Comparison of ENCODE assay signal across 13 cellular contexts in genomic region chr22:19984851-19985811, GRCh38. TPM values are rescaled to one million over a fixed set of nuclear protein-coding genes. Genes with fewer than 3 reads are reported as not detected.
DNase-seq lines count a peak whose midpoint lies in the region; ATAC-seq, FAIRE-seq and TF ChIP-seq lines count a peak whose summit lies in the region.
"Had no signal": no experiment of that assay in that cellular context is flagged by ENCODE, and none has a peak within 500 bp of the region (broad histone marks: within the 10 kb centered on the region; RNA-seq: fewer than 3 reads in every experiment).

No MANE protein-coding gene starts in this region.

- FAIRE-seq in kidney (lab: Jason Lieb, UNC): no peak
- FAIRE-seq: G401.6, GM18507 had no signal

- H3K27me3 ChIP-seq in CD8-positive, alpha-beta T cell (ENCODE audit: insufficient read depth, low read length): no peaks in the 10 kb centered on the region
- H3K27me3 ChIP-seq: foreskin keratinocyte had no signal

- peak in 1 of 7 experiments; percentile 10 for DNase-seq in CD8-positive, alpha-beta T cell
- DNase-seq in WTC11 (ENCODE audit: low spot score): no peak
- peak; percentile 74 for DNase-seq in kidney
- DNase-seq in posterior vena cava (ENCODE audit: low spot score): peak; percentile 61
- no peak for DNase-seq in SKM-1 treated with dmso at 0.1 percent for 144 hours (lab: John Stamatoyannopoulos, UW; ENCODE audit: unreplicated experiment)
- DNase-seq in activated T-cell treated with anti-CD3 and anti-CD28 coated beads, Interleukin-2, amount 50 U/mL, for 48 hours: no peak
- DNase-seq in NCI-H345 (lab: John Stamatoyannopoulos, UW): no peak
- no peak for DNase-seq in stimulated activated CD4-positive, alpha-beta T cell treated with anti-CD3 and anti-CD28 coated beads, Interleukin-15, amount 100 ng/mL, for 24 hours
- DNase-seq: activated CD8-positive, alpha-beta memory T cell treated with anti-CD3 and anti-CD28 coated beads, Interleukin-2, amount 50 U/mL, for 48 hours; NCI-H526 treated with DMSO at 0.1 percent for 48 hours had no signal

- no peak overlapping the region for H3K4me3 ChIP-seq in CD8-positive, alpha-beta T cell (ENCODE audit: low read depth, low read length)
- peak overlapping the region in 1 of 2 donors; percentile 56 for H3K4me3 ChIP-seq in kidney (ENCODE audit: low read length in 2 of 2)

- H3K27ac Mint-ChIP-seq in CD8-positive, alpha-beta T cell: no peak overlapping the region
- no peak overlapping the region for H3K27ac Mint-ChIP-seq in WTC11

- H3K9me3 Mint-ChIP-seq in CD8-positive, alpha-beta T cell: no peaks in the 10 kb centered on the region
- H3K9me3 Mint-ChIP-seq in WTC11: no peaks in the 10 kb centered on the region

- H3K9ac ChIP-seq in kidney (ENCODE audit: low read length in 2 of 2): no peak overlapping the region

- peaks cover 3% of the 10 kb centered on the region for H3K4me1 Mint-ChIP-seq in CD8-positive, alpha-beta T cell (ENCODE audit: low read depth)
- H3K4me1 Mint-ChIP-seq in WTC11: peaks cover 5% of the 10 kb centered on the region; the same call in 1 of the 2 replicates

- ATAC-seq in CD8-positive, alpha-beta T cell: no peak
- ATAC-seq in WTC11: no peak

- H3K27ac ChIP-seq in CD8-positive, alpha-beta T cell (ENCODE audit: low read depth, low read length): no peak overlapping the region
- no peak overlapping the region for H3K27ac ChIP-seq in kidney (ENCODE audit: low read depth in 2 of 2, low read length in 2 of 2)

- H3K36me3 ChIP-seq in CD8-positive, alpha-beta T cell (ENCODE audit: insufficient read depth, low read length): no peaks in the 10 kb centered on the region
- H3K36me3 ChIP-seq in kidney (ENCODE audit: control insufficient read depth in 1 of 2, insufficient read depth in 2 of 2, low read length in 2 of 2): peaks cover 0 to 2% of the 10 kb centered on the region in 2 donors

- POLR2A ChIA-PET in CD8-positive, alpha-beta T cell (lab: Charles Lee): no interaction called here
- POLR2A ChIA-PET in WTC11 (lab: Charles Lee): no interaction called here

- H3K4me1 ChIP-seq in CD8-positive, alpha-beta T cell (ENCODE audit: insufficient read depth, low read length): peaks cover 8% of the 10 kb centered on the region
- H3K4me1 ChIP-seq in kidney (ENCODE audit: control insufficient read depth in 1 of 2, insufficient read depth in 1 of 2, low read depth in 1 of 2, low read length in 2 of 2): peaks cover 0 to 21% of the 10 kb centered on the region in 2 donors

- CTCF ChIA-PET in CD8-positive, alpha-beta T cell (lab: Charles Lee): interaction anchor here (2.6 kb wide), 1 partner anchor 15 kb away, joined by 7 read pairs; no protein-coding TSS in a partner anchor
- CTCF ChIA-PET in WTC11 (lab: Charles Lee): interaction anchor here (1.4 to 1.9 kb wide), 3 partner anchors 15 to 28 kb away, joined by 3 to 8 read pairs (median 8); no protein-coding TSS in a partner anchor

- no peaks in the 10 kb centered on the region for H3K36me3 Mint-ChIP-seq in CD8-positive, alpha-beta T cell
- H3K36me3 Mint-ChIP-seq in WTC11: peaks cover 2% of the 10 kb centered on the region; the same call in 1 of the 2 replicates

- no peaks in the 10 kb centered on the region for H3K27me3 Mint-ChIP-seq in CD8-positive, alpha-beta T cell (ENCODE audit: low read depth)
- no peaks in the 10 kb centered on the region for H3K27me3 Mint-ChIP-seq in WTC11 (ENCODE audit: low read depth)

- no peaks in the 10 kb centered on the region for H3K9me3 ChIP-seq in CD8-positive, alpha-beta T cell (ENCODE audit: low read length)
- H3K9me3 ChIP-seq in kidney (ENCODE audit: control insufficient read depth in 1 of 2, low read length in 2 of 2): no peaks in the 10 kb centered on the region

- peak overlapping the region; percentile 50 for H3K4me3 Mint-ChIP-seq in CD8-positive, alpha-beta T cell
- peak overlapping the region; percentile 30; the same call in 1 of the 2 replicates for H3K4me3 Mint-ChIP-seq in WTC11

- intact Hi-C loops in CD8-positive, alpha-beta T cell (cut with DNase I, micrococcal nuclease): loop anchor here in 1 of 2 experiments (5.0 kb wide), 2 partner anchors 147 to 312 kb away; partner anchors contain the start of gene ZDHHC8
- intact Hi-C loops in kidney (cut with DNase I) (no loop called here), posterior vena cava (cut with DNase I) (no loop called here)

- TF ChIP-seq CTCF in CD8-positive, alpha-beta T cell (IDR thresholded peaks at IDR 0.05): no peak
- TF ChIP-seq CTCF in WTC11 (IDR thresholded peaks at IDR 0.05) (no peak), kidney (IDR thresholded peaks at IDR 0.05; ENCODE audit: borderline replicate concordance, extremely low read depth, insufficient read depth) (no peak)

TF ChIP-seq in WTC11, 78 proteins besides CTCF, POLR2A, EP300 and RAD21:
- no peak for TF ChIP-seq RORB (CRISPR knock-in tag; IDR thresholded peaks at IDR 0.05)
- no peak for TF ChIP-seq SP1 (CRISPR knock-in tag; conservative IDR thresholded peaks at IDR 0.05)
- no peak for TF ChIP-seq MYBL2 (CRISPR knock-in tag; IDR thresholded peaks at IDR 0.05)
- no peak for TF ChIP-seq FOXK1 (CRISPR knock-in tag; IDR thresholded peaks at IDR 0.05)
- TF ChIP-seq RELA (CRISPR knock-in tag; IDR thresholded peaks at IDR 0.05; ENCODE audit: borderline replicate concordance): no peak
- TF ChIP-seq CREM (CRISPR knock-in tag; IDR thresholded peaks at IDR 0.05): no peak
- TF ChIP-seq TEAD1 (CRISPR knock-in tag; IDR thresholded peaks at IDR 0.05): no peak
- TF ChIP-seq NR1H2 (CRISPR knock-in tag; IDR thresholded peaks at IDR 0.05): no peak
- TF ChIP-seq ZBTB43 (CRISPR knock-in tag; IDR thresholded peaks at IDR 0.05): no peak

RNA-seq across cellular contexts. Expression of gene ARVCF, which starts 31.5 kb away (rescaled TPM):
- 1 to 10 TPM; 1.1 to 2.3 TPM for total RNA-seq in CD8-positive, alpha-beta T cell
- total RNA-seq in WTC11 (2021) (58.3 to 65.4 TPM (median 61.3 TPM) in 3 replicates), kidney (21.9 TPM), posterior vena cava (10 to 100 TPM; 20.1 to 21.3 TPM)
- 16.0 TPM for polyA plus RNA-seq in kidney (ENCODE audit: insufficient read depth, low read depth, low replicate concordance)

RNA-seq across cellular contexts. Expression of gene TANGO2, which starts 35.8 kb away (rescaled TPM):
- total RNA-seq in CD8-positive, alpha-beta T cell: 10 to 100 TPM in 1 of 2 experiments, 1 to 10 TPM in 1; 9.2 to 11.4 TPM
- total RNA-seq in WTC11 (2021): 13.2 to 16.8 TPM (median 14.8 TPM) in 3 replicates
- total RNA-seq in kidney: 27.7 TPM
- polyA plus RNA-seq in kidney (ENCODE audit: insufficient read depth, low read depth, low replicate concordance): 37.3 TPM
- 10 to 100 TPM; 28.4 to 31.1 TPM for total RNA-seq in posterior vena cava

RNA-seq across cellular contexts. Expression of gene TXNRD2, which starts 43.5 kb away (rescaled TPM):
- total RNA-seq in CD8-positive, alpha-beta T cell: 10 to 100 TPM; 11.0 to 14.1 TPM
- total RNA-seq in WTC11 (2021): 15.9 to 18.8 TPM (median 18.8 TPM) in 3 replicates
- total RNA-seq in kidney: 28.6 TPM
- 50.6 TPM for polyA plus RNA-seq in kidney (ENCODE audit: insufficient read depth, low read depth, low replicate concordance)
- 10 to 100 TPM; 13.9 to 19.2 TPM for total RNA-seq in posterior vena cava

RNA-seq across cellular contexts. Expression of gene COMT, which starts 43.6 kb away (rescaled TPM):
- 10 to 100 TPM; 10.5 to 11.0 TPM for total RNA-seq in CD8-positive, alpha-beta T cell
- total RNA-seq in WTC11 (2021) (30.8 to 38.0 TPM (median 36.1 TPM) in 3 replicates), kidney (118 TPM), posterior vena cava (10 to 100 TPM; 81.7 to 95.4 TPM)
- 244 TPM for polyA plus RNA-seq in kidney (ENCODE audit: insufficient read depth, low read depth, low replicate concordance)

Comparison
In these comparisons a context has a peak if more than half of its experiments do, and no peak if none do; other contexts are left out.
1. DNase-seq: peak in kidney (single experiment) and posterior vena cava (single experiment); none in WTC11 (single experiment), SKM-1 treated with dmso at 0.1 percent for 144 hours (single experiment), activated T-cell treated with anti-CD3 and anti-CD28 coated beads, Interleukin-2, amount 50 U/mL, for 48 hours (0 of 2), NCI-H345 (single experiment) and stimulated activated CD4-positive, alpha-beta T cell treated with anti-CD3 and anti-CD28 coated beads, Interleukin-15, amount 100 ng/mL, for 24 hours (single experiment).